Comparison of ENCODE assay signal across 18 cellular contexts in genomic region chrX:2781698-2782097, GRCh38. TPM values are rescaled to one million over a fixed set of nuclear protein-coding genes. Genes with fewer than 3 reads are reported as not detected.
DNase-seq lines count a peak whose midpoint lies in the region; ATAC-seq, FAIRE-seq and TF ChIP-seq lines count a peak whose summit lies in the region.
"Had no signal": no experiment of that assay in that cellular context is flagged by ENCODE, and none has a peak within 500 bp of the region (broad histone marks: within the 10 kb centered on the region; RNA-seq: fewer than 3 reads in every experiment).

No MANE protein-coding gene starts in this region.

- no peak for FAIRE-seq in H54 (lab: Jason Lieb, UNC)

- no peak for TF ChIP-seq POLR2A in H54 (IDR thresholded peaks at IDR 0.05; ENCODE audit: low read depth, low read length)

- no peaks in the 10 kb centered on the region for H3K4me1 Mint-ChIP-seq in T-helper 17 cell
- H3K4me1 Mint-ChIP-seq in naive thymus-derived CD8-positive, alpha-beta T cell: peaks cover 0 to 11% (median 6%) of the 10 kb centered on the region in 4 donors
- H3K4me1 Mint-ChIP-seq: central memory CD8-positive, alpha-beta T cell; naive B cell had no signal

- H3K9me3 ChIP-seq in T-helper 17 cell (ENCODE audit: control insufficient read depth, low read length, poor library complexity, severe bottlenecking): no peaks in the 10 kb centered on the region
- H3K9me3 ChIP-seq: suprapubic skin had no signal

- no peak for DNase-seq in T-helper 17 cell
- peak in 2 of 10 donors; percentile 2 to 6 for DNase-seq in naive thymus-derived CD8-positive, alpha-beta T cell
- no peak for DNase-seq in cerebellum (ENCODE audit: low spot score)
- no peak for DNase-seq in H54 (ENCODE audit: insufficient read length, low spot score)
- DNase-seq in activated CD8-positive, alpha-beta memory T cell treated with anti-CD3 and anti-CD28 coated beads for 24 hours: no peak
- DNase-seq in stimulated activated CD4-positive, alpha-beta T cell treated with anti-CD3 and anti-CD28 coated beads, Interleukin-15, amount 100 ng/mL, for 24 hours: no peak
- DNase-seq: activated CD8-positive, alpha-beta T cell treated with anti-CD3 and anti-CD28 coated beads for 36 hours; amniotic stem cell; DMS 273 treated with DMSO at 0.1 percent for 48 hours; naive B cell; NCI-H187 had no signal

- peaks cover 12% of the 10 kb centered on the region for H3K27me3 Mint-ChIP-seq in T-helper 17 cell
- peaks cover 0 to 3% (median 2%) of the 10 kb centered on the region in 5 donors for H3K27me3 Mint-ChIP-seq in naive thymus-derived CD8-positive, alpha-beta T cell

- H3K36me3 Mint-ChIP-seq in T-helper 17 cell (ENCODE audit: low read depth): peaks cover 2% of the 10 kb centered on the region
- no peaks in the 10 kb centered on the region for H3K36me3 Mint-ChIP-seq in naive thymus-derived CD8-positive, alpha-beta T cell
- H3K36me3 Mint-ChIP-seq: naive B cell had no signal

- ATAC-seq in GM18511 (IDR thresholded peaks at IDR 0.05; ENCODE audit: unreplicated experiment) (peak; percentile 65), HG03108 (IDR thresholded peaks at IDR 0.05; ENCODE audit: unreplicated experiment) (peak; percentile 53), T-helper 17 cell (no peak)
- no peak for ATAC-seq in naive thymus-derived CD8-positive, alpha-beta T cell
- ATAC-seq: activated CD8-positive, alpha-beta T cell treated with anti-CD3 and anti-CD28 coated beads for 36 hours; HCT116 had no signal

- H3K27ac Mint-ChIP-seq in T-helper 17 cell: peak overlapping the region; percentile 53
- peak overlapping the region in 2 of 10 donors; percentile 29 to 56 for H3K27ac Mint-ChIP-seq in naive thymus-derived CD8-positive, alpha-beta T cell
- H3K27ac Mint-ChIP-seq: activated CD8-positive, alpha-beta T cell treated with anti-CD3 and anti-CD28 coated beads for 36 hours; naive B cell had no signal

- peaks cover 0 to 2% (median 0%) of the 10 kb centered on the region in 9 donors for H3K9me3 Mint-ChIP-seq in naive thymus-derived CD8-positive, alpha-beta T cell
- H3K9me3 Mint-ChIP-seq: activated CD8-positive, alpha-beta T cell treated with anti-CD3 and anti-CD28 coated beads for 36 hours; central memory CD8-positive, alpha-beta T cell; naive B cell had no signal

- POLR2A ChIA-PET in naive thymus-derived CD8-positive, alpha-beta T cell (lab: Charles Lee): no interaction called here

- no peak overlapping the region for H3K4me3 Mint-ChIP-seq in T-helper 17 cell
- H3K4me3 Mint-ChIP-seq in naive thymus-derived CD8-positive, alpha-beta T cell: peak overlapping the region in 8 of 10 donors; percentile 10 to 66 (median 38)
- H3K4me3 Mint-ChIP-seq: activated CD8-positive, alpha-beta T cell treated with anti-CD3 and anti-CD28 coated beads for 36 hours; central memory CD8-positive, alpha-beta T cell; naive B cell had no signal

RNA-seq across cellular contexts. Expression of gene XG, which starts 29.9 kb away (rescaled TPM):
- total RNA-seq in T-helper 17 cell: under 1 TPM in 1 of 2 donors, not detected in 1; 0.34 TPM
- not detected for total RNA-seq in naive thymus-derived CD8-positive, alpha-beta T cell
- not detected for polyA plus RNA-seq in naive thymus-derived CD8-positive, alpha-beta T cell
- total RNA-seq in cerebellum: not detected
- total RNA-seq: activated CD8-positive, alpha-beta T cell treated with anti-CD3 and anti-CD28 coated beads for 36 hours; NCI-H460; SK-MEL-5 had no signal

RNA-seq across cellular contexts. Expression of gene GYG2, which starts 47.0 kb away (rescaled TPM):
- total RNA-seq in T-helper 17 cell (not detected), cerebellum (11.1 TPM)
- total RNA-seq in naive thymus-derived CD8-positive, alpha-beta T cell: not detected
- polyA plus RNA-seq in naive thymus-derived CD8-positive, alpha-beta T cell: not detected
- total RNA-seq: activated CD8-positive, alpha-beta T cell treated with anti-CD3 and anti-CD28 coated beads for 36 hours had no signal

Comparison
In these comparisons a context has a peak if more than half of its experiments do, and no peak if none do; other contexts are left out.
1. ATAC-seq: peak in GM18511 (single experiment) and HG03108 (single experiment); none in T-helper 17 cell (single experiment) and naive thymus-derived CD8-positive, alpha-beta T cell (0 of 2).
2. RNA of gene GYG2, which starts 47.0 kb away (total RNA-seq): 11.1 TPM in cerebellum (single experiment); not detected in T-helper 17 cell and not detected in naive thymus-derived CD8-positive, alpha-beta T cell; every median in the first group is over 10 times any median in the second.